ENCODE assay signal across 6 cellular contexts in genomic region chr15:82507691-82508090, GRCh38. TPM values are rescaled to one million over a fixed set of nuclear protein-coding genes. Genes with fewer than 3 reads are reported as not detected.
DNase-seq lines count a peak whose midpoint lies in the region; ATAC-seq and TF ChIP-seq lines count a peak whose summit lies in the region.
"Not testable (repeated sequence)": the region's sequence is repeated elsewhere in the genome, so short reads cannot be mapped to it uniquely, and the experiment has no call there.

No MANE protein-coding gene starts in this region.

- H3K4ac ChIP-seq in trophoblast cell (ENCODE audit: low read depth, low read length) = not testable (repeated sequence)

- H3K27me3 ChIP-seq in gastroesophageal sphincter; trophoblast cell (ENCODE audit: insufficient read depth, low read length): not testable (repeated sequence)

- H2BK12ac ChIP-seq in trophoblast cell (ENCODE audit: low read length) = not testable (repeated sequence)

- H2BK5ac ChIP-seq in trophoblast cell (ENCODE audit: low read depth, low read length, poor library complexity) = not testable (repeated sequence)

- H2BK120ac ChIP-seq in trophoblast cell (ENCODE audit: insufficient read depth, low read length, poor library complexity) = not testable (repeated sequence)

- TF ChIP-seq CTCF in GM13977 (IDR thresholded peaks at IDR 0.05; ENCODE audit: extremely low read depth, insufficient read depth, missing control alignments); gastroesophageal sphincter (IDR thresholded peaks at IDR 0.05): not testable (repeated sequence)

- TF ChIP-seq POLR2A in gastroesophageal sphincter (IDR thresholded peaks at IDR 0.05) = not testable (repeated sequence)

- not testable (repeated sequence) for H3K36me3 ChIP-seq in gastroesophageal sphincter; trophoblast cell (ENCODE audit: control insufficient read depth in 1 of 2, insufficient read depth in 2 of 2, low read length in 2 of 2)

- in situ Hi-C loops in GM13977 (cut with MboI; ENCODE audit: low pct_unique_long_range_greater_than_20kb, low sequenced_read_pairs, unreplicated experiment) = not testable (repeated sequence)

- not testable (repeated sequence) for H3K9ac ChIP-seq in trophoblast cell (ENCODE audit: low read length)

- 83 to 90% methylated on average over 2 of the region's 4 CpGs for WGBS in gastroesophageal sphincter (ENCODE audit: low coverage in 1 of 2), 2 donors
- no CpG with 5 or more reads among the region's 4 CpGs for WGBS in trophoblast cell (ENCODE audit: extremely low coverage, insufficient coverage, insufficient read length)

- H3K4me2 ChIP-seq in trophoblast cell (ENCODE audit: low read length) = not testable (repeated sequence)

- not testable (repeated sequence) for H3K27ac ChIP-seq in gastroesophageal sphincter; trophoblast cell (ENCODE audit: low read depth, low read length)

- not testable (repeated sequence) for H3K4me3 ChIP-seq in gastroesophageal sphincter; trophoblast cell (ENCODE audit: low read depth, low read length)

- ATAC-seq in gastroesophageal sphincter = peak; percentile 3

- not testable (repeated sequence) for H4K91ac ChIP-seq in trophoblast cell (ENCODE audit: low read depth, low read length)

- not testable (repeated sequence) for H3K79me2 ChIP-seq in trophoblast cell (ENCODE audit: control insufficient read depth, insufficient read depth, low read length, poor library complexity)

- not testable (repeated sequence) for H4K8ac ChIP-seq in trophoblast cell (ENCODE audit: low read depth, low read length)

- H3K14ac ChIP-seq in trophoblast cell (ENCODE audit: low read length) = not testable (repeated sequence)

- peak; percentile 1 for DNase-seq in GM13977 (ENCODE audit: low spot score)
- peak; percentile 0 for DNase-seq in LoVo (ENCODE audit: low spot score)
- peak; percentile 1 for DNase-seq in kidney tubule cell (ENCODE audit: low spot score)
- peak; percentile 37 to 90 for DNase-seq in trophoblast cell
- DNase-seq in superior temporal gyrus (ENCODE audit: extremely low spot score) = peak; percentile 3

- H2AK5ac ChIP-seq in trophoblast cell (ENCODE audit: low read length) = not testable (repeated sequence)

- not testable (repeated sequence) for H3K79me1 ChIP-seq in trophoblast cell (ENCODE audit: low read length)

- H2AFZ ChIP-seq in trophoblast cell (ENCODE audit: insufficient read depth, low read length, poor library complexity) = not testable (repeated sequence)

- H3K9me3 ChIP-seq in gastroesophageal sphincter; trophoblast cell (ENCODE audit: insufficient read depth, low read depth, low read length): not testable (repeated sequence)

- not testable (repeated sequence) for H3K4me1 ChIP-seq in gastroesophageal sphincter; trophoblast cell (ENCODE audit: control insufficient read depth in 1 of 2, insufficient read depth in 2 of 2, low read length in 2 of 2)

- not testable (repeated sequence) for TF ChIP-seq EP300 in gastroesophageal sphincter (IDR thresholded peaks at IDR 0.05)

- not testable (repeated sequence) for H3K18ac ChIP-seq in trophoblast cell (ENCODE audit: low read length)

- not testable (repeated sequence) for H4K12ac ChIP-seq in trophoblast cell (ENCODE audit: low read depth, low read length)

- not testable (repeated sequence) for H3K23ac ChIP-seq in trophoblast cell (ENCODE audit: low read length)

RNA-seq across cellular contexts. Expression of gene RPS17, which starts 32.6 kb away (rescaled TPM):
- 1,000 to 10,000 TPM in 3 of 4 donors, 100 to 1,000 TPM in 1; 845 to 2,591 (median 2,334) TPM for total RNA-seq in gastroesophageal sphincter
- 2,884 and 3,138 TPM in 2 replicates for polyA plus RNA-seq in trophoblast cell (2013)

Comparison
In these comparisons a context has a peak if more than half of its experiments do, and no peak if none do; other contexts are left out.
1. DNase-seq: peak in every context shown above with its lines; median percentile 64 in trophoblast cell; 3 in superior temporal gyrus; 1 in GM13977; 1 in kidney tubule cell; 0 in LoVo.